In the genomic region with DNA sequence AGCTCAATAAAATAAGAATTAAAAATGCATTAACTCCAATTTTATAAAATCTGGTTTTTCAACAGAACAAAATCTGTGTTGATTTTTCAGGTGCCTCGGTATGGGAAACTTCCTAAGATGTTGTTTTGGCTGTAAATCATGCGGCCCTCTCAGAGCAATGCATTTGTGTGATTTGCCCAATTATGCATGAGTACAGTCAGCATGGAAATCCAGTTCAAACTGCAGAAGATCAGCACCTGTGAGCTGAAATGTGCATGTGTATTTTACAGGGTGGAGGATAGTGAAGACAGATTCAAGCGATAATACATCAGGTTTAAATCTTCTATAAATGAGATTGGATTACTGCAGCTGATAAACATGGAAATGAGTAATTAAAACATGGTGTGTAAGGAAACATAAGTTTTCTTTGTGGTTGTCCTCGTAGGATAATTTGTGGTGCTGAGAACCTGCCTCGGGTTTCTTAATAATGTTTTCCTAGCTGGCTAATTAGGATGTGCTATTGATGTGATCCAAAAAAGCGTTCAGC, we compare ENCODE assay signal across 1 cellular context.
TF ChIP-seq lines count a peak whose summit lies in the region.

No MANE protein-coding gene starts in this region.

TF ChIP-seq in HEK293, 187 proteins besides CTCF, POLR2A, EP300 and RAD21 (continued from another document):
- no peak for TF ChIP-seq PBX3 (CRISPR knock-in tag; IDR thresholded peaks at IDR 0.05)
- TF ChIP-seq ZNF843 (tag by site-specific recombination; IDR thresholded peaks at IDR 0.05): peak; percentile 89
- no peak for TF ChIP-seq ZNF266 (tag by site-specific recombination; IDR thresholded peaks at IDR 0.05; ENCODE audit: low read depth)
- peak; percentile 41; the same call in 1 of the 2 replicates for TF ChIP-seq ZNF394 (tag by site-specific recombination; IDR thresholded peaks at IDR 0.05; ENCODE audit: borderline replicate concordance)
- no peak for TF ChIP-seq ZFP41 (tag by site-specific recombination; IDR thresholded peaks at IDR 0.05; ENCODE audit: borderline replicate concordance)
- TF ChIP-seq ZNF626 (tag by site-specific recombination; IDR thresholded peaks at IDR 0.05): no peak
- TF ChIP-seq, protein P1, sequence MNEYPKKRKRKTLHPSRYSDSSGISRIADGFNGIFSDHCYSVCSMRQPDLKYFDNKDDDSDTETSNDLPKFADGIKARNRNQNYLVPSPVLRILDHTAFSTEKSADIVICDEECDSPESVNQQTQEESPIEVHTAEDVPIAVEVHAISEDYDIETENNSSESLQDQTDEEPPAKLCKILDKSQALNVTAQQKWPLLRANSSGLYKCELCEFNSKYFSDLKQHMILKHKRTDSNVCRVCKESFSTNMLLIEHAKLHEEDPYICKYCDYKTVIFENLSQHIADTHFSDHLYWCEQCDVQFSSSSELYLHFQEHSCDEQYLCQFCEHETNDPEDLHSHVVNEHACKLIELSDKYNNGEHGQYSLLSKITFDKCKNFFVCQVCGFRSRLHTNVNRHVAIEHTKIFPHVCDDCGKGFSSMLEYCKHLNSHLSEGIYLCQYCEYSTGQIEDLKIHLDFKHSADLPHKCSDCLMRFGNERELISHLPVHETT (tag by site-specific recombination; IDR thresholded peaks at IDR 0.05): peak; percentile 55; the same call in 1 of the 2 replicates
- no peak for TF ChIP-seq ZNF174 (tag by site-specific recombination; IDR thresholded peaks at IDR 0.05)
- TF ChIP-seq BCL11A (tag by site-specific recombination; IDR thresholded peaks at IDR 0.05; ENCODE audit: low read depth): peak; percentile 87; the same call in 1 of the 2 replicates
- no peak for TF ChIP-seq ZNF24 (tag by site-specific recombination; IDR thresholded peaks at IDR 0.05)
- no peak for TF ChIP-seq ZNF544 (tag by site-specific recombination; IDR thresholded peaks at IDR 0.05)
- peak; percentile 39; the same call in 1 of the 2 replicates for TF ChIP-seq ZBTB7A (tag by site-specific recombination; IDR thresholded peaks at IDR 0.05; ENCODE audit: low read depth)
- TF ChIP-seq ZNF133 (tag by site-specific recombination; IDR thresholded peaks at IDR 0.05): no peak
- TF ChIP-seq ZNF311 (tag by site-specific recombination; IDR thresholded peaks at IDR 0.05; ENCODE audit: borderline replicate concordance): no peak
- peak; percentile 72; the same call in 1 of the 2 replicates for TF ChIP-seq BCL11B (tag by site-specific recombination; IDR thresholded peaks at IDR 0.05; ENCODE audit: low read depth)
- TF ChIP-seq KLF1 (tag by site-specific recombination; IDR thresholded peaks at IDR 0.05): peak; percentile 97
- no peak for TF ChIP-seq ZNF830 (tag by site-specific recombination; IDR thresholded peaks at IDR 0.05; ENCODE audit: low read depth)
- no peak for TF ChIP-seq ZNF416 (tag by site-specific recombination; IDR thresholded peaks at IDR 0.05)
- 0 out of 2 replicates have a peak, but pooled peaks have one; percentile 42 for TF ChIP-seq ZNF76 (tag by site-specific recombination; IDR thresholded peaks at IDR 0.05; ENCODE audit: borderline replicate concordance, low read depth)
- no peak for TF ChIP-seq ZNF214 (tag by site-specific recombination; IDR thresholded peaks at IDR 0.05; ENCODE audit: borderline replicate concordance)
- 0 out of 2 replicates have a peak, but pooled peaks have one; percentile 29 for TF ChIP-seq ZSCAN23 (tag by site-specific recombination; IDR thresholded peaks at IDR 0.05)
- no peak for TF ChIP-seq RBAK (tag by site-specific recombination; IDR thresholded peaks at IDR 0.05)
- TF ChIP-seq, protein P2, sequence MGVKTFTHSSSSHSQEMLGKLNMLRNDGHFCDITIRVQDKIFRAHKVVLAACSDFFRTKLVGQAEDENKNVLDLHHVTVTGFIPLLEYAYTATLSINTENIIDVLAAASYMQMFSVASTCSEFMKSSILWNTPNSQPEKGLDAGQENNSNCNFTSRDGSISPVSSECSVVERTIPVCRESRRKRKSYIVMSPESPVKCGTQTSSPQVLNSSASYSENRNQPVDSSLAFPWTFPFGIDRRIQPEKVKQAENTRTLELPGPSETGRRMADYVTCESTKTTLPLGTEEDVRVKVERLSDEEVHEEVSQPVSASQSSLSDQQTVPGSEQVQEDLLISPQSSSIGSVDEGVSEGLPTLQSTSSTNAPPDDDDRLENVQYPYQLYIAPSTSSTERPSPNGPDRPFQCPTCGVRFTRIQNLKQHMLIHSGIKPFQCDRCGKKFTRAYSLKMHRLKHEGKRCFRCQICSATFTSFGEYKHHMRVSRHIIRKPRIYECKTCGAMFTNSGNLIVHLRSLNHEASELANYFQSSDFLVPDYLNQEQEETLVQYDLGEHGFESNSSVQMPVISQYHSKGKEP (tag by site-specific recombination; IDR thresholded peaks at IDR 0.05): peak; percentile 97
- TF ChIP-seq ZNF10 (tag by site-specific recombination; IDR thresholded peaks at IDR 0.05): peak; percentile 21; the same call in 1 of the 2 replicates
- TF ChIP-seq, protein P3, sequence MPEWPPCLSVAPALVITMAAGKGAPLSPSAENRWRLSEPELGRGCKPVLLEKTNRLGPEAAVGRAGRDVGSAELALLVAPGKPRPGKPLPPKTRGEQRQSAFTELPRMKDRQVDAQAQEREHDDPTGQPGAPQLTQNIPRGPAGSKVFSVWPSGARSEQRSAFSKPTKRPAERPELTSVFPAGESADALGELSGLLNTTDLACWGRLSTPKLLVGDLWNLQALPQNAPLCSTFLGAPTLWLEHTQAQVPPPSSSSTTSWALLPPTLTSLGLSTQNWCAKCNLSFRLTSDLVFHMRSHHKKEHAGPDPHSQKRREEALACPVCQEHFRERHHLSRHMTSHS (tag by site-specific recombination; IDR thresholded peaks at IDR 0.05): no peak
- peak; percentile 80 for TF ChIP-seq FEZF1 (tag by site-specific recombination; IDR thresholded peaks at IDR 0.05)
- peak; percentile 57; the same call in 1 of the 2 replicates for TF ChIP-seq ZNF629 (tag by site-specific recombination; IDR thresholded peaks at IDR 0.05)
TF ChIP-seq in HEK293: peak in this region for 37.
